ENCODE assay signal across 27 cellular contexts in the genomic region with DNA sequence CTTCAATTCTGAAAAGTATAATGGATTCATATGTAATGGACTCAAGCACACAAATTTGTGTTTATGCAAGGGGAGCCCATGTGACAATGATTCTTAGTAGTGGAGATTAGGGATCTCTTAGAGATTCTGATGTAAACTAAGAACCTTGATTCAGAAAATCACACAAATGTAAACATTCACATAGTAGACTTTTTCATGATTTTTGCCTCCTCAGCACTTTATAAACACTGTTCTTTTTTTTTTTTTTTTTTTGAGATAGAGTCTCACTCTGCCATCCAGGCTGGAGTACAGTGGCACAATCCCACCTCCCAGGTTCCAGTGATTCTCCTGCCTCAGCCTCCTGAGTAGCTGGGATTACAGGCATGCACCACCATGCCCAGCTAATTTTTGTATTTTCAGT.
DNase-seq lines count a peak whose midpoint lies in the region; ATAC-seq, FAIRE-seq and TF ChIP-seq lines count a peak whose summit lies in the region.
"Had no signal": no experiment of that assay in that cellular context is flagged by ENCODE, and none has a peak within 500 bp of the region (broad histone marks: within the 10 kb centered on the region; RNA-seq: fewer than 3 reads in every experiment).

No MANE protein-coding gene starts in this region.

- H2AFZ ChIP-seq in HepG2 (ENCODE audit: low read length) (no peak overlapping the region), IMR-90 (replicated peaks; ENCODE audit: low read length, poor library complexity) (no peak overlapping the region), H1 (ENCODE audit: low read length) (no peak overlapping the region), smooth muscle cell (ENCODE audit: low read depth) (no peak overlapping the region)

- no peak overlapping the region for H3K56ac ChIP-seq in IMR-90 (ENCODE audit: extremely low read depth, insufficient read depth, low read length)
- no peak overlapping the region for H3K56ac ChIP-seq in H1 (replicated peaks; ENCODE audit: insufficient read length, low read depth, low read length)

- no peaks in the 10 kb centered on the region for H3K4me1 ChIP-seq in HepG2 (ENCODE audit: insufficient read depth, low read length)
- no peaks in the 10 kb centered on the region for H3K4me1 ChIP-seq in right lobe of liver
- no peaks in the 10 kb centered on the region; the same call in 1 of the 2 replicates for H3K4me1 ChIP-seq in IMR-90 (ENCODE audit: control insufficient read depth, insufficient read depth, low read length)
- H3K4me1 ChIP-seq in H1 (replicated peaks in 1 of 4; ENCODE audit: control insufficient read depth in 3 of 4, insufficient read depth in 4 of 4, low read length in 3 of 4): peaks cover 0 to 6% (median 0%) of the 10 kb centered on the region in 4 experiments; a peak in 2 of 7 replicates
- H3K4me1 ChIP-seq in smooth muscle cell (ENCODE audit: low read depth): no peaks in the 10 kb centered on the region
- H3K4me1 ChIP-seq: BLaER1 treated with 17β-estradiol and CSF1 and Interleukin-3, amounts not matched to agents 10 nM and 100 nM; Caco-2 had no signal

- no peak overlapping the region for H3K9ac ChIP-seq in HepG2 (ENCODE audit: insufficient read depth, low read depth, low read length)
- no peak overlapping the region for H3K9ac ChIP-seq in IMR-90 (ENCODE audit: low read depth, low read length)
- H3K9ac ChIP-seq in H1 (replicated peaks in 1 of 4; ENCODE audit: extremely low read depth in 1 of 4, low read depth in 3 of 4, low read length in 3 of 4): no peak overlapping the region
- H3K9ac ChIP-seq in smooth muscle cell (ENCODE audit: low read depth): no peak overlapping the region
- H3K9ac ChIP-seq: BLaER1 treated with 17β-estradiol and CSF1 and Interleukin-3, amounts not matched to agents 10 nM and 100 nM had no signal

- TF ChIP-seq POLR2A in HepG2 (IDR thresholded peaks at IDR 0.05; ENCODE audit: insufficient read depth in 1 of 2, low read depth in 2 of 2, low read length in 2 of 2) (no peak), right lobe of liver (IDR thresholded peaks at IDR 0.05) (no peak), IMR-90 (IDR thresholded peaks at IDR 0.05; ENCODE audit: low read depth, low read length) (no peak), H1 (IDR thresholded peaks at IDR 0.05; ENCODE audit: control extremely low read depth in 1 of 2, low read depth in 2 of 2, low read length in 2 of 2) (no peak)

- H3K14ac ChIP-seq in IMR-90 (replicated peaks; ENCODE audit: low read depth, low read length): no peak overlapping the region
- no peak overlapping the region for H3K14ac ChIP-seq in H1 (ENCODE audit: insufficient read length)

- H3K4me2 ChIP-seq in HepG2 (ENCODE audit: low read depth, low read length) (no peak overlapping the region), IMR-90 (ENCODE audit: low read depth, low read length) (no peak overlapping the region), H1 (ENCODE audit: insufficient read depth in 1 of 2, low read depth in 2 of 2, low read length in 2 of 2) (no peak overlapping the region), smooth muscle cell (no peak overlapping the region)
- H3K4me2 ChIP-seq: BLaER1 treated with 17β-estradiol and CSF1 and Interleukin-3, amounts not matched to agents 10 nM and 100 nM had no signal

- no peak overlapping the region for H3K4ac ChIP-seq in IMR-90 (ENCODE audit: low read depth, low read length)
- H3K4ac ChIP-seq in H1 (replicated peaks; ENCODE audit: insufficient read length, low read depth, low read length): no peak overlapping the region

- H4K5ac ChIP-seq in IMR-90 (ENCODE audit: low read depth, low read length) (no peak overlapping the region), H1 (ENCODE audit: insufficient read length, low read depth, low read length) (no peak overlapping the region)

- H3K9me3 ChIP-seq in HepG2 (ENCODE audit: low read length) (peaks cover 36% of the 10 kb centered on the region), right lobe of liver (no peaks in the 10 kb centered on the region), IMR-90 (ENCODE audit: control insufficient read depth, insufficient read depth, low read length) (peaks cover 11% of the 10 kb centered on the region), H1 (ENCODE audit: insufficient read depth in 2 of 2, low read depth in 1 of 2, low read length in 1 of 2) (peaks cover 11 to 12% of the 10 kb centered on the region in 2 experiments; a peak in 3 of 4 replicates), smooth muscle cell (replicated peaks; ENCODE audit: low read depth) (no peaks in the 10 kb centered on the region)

- H2BK12ac ChIP-seq in H1 (ENCODE audit: low read depth, low read length): no peak overlapping the region

- 0 out of 2 replicates have a peak, but pooled peaks cover 3% of the 10 kb centered on the region for H3K9me1 ChIP-seq in IMR-90 (ENCODE audit: insufficient read depth, low read length)

- no peaks in the 10 kb centered on the region for H3F3A ChIP-seq in smooth muscle cell (ENCODE audit: low read depth)

- CTCF ChIA-PET in HepG2 (lab: Yijun Ruan, JAX; ENCODE audit: low intra/inter-chr PET ratio, low total read pairs): no interaction called here
- CTCF ChIA-PET in IMR-90 (lab: Yijun Ruan, JAX): no interaction called here
- CTCF ChIA-PET in H1 (lab: Charles Lee; ENCODE audit: partially characterized antibody): interaction anchor here (1.1 kb wide), 1 partner anchor 9 kb away, joined by 3 read pairs; no protein-coding TSS in a partner anchor
- CTCF ChIA-PET in activated naive CD4-positive, alpha-beta T cell treated with anti-CD3 and anti-CD28 coated beads for 36 hours (lab: Charles Lee): no interaction called here

- H3K4me3 Mint-ChIP-seq in activated naive CD4-positive, alpha-beta T cell treated with anti-CD3 and anti-CD28 coated beads for 36 hours: no peak overlapping the region
- H3K4me3 Mint-ChIP-seq: B cell; CD4-positive, alpha-beta T cell; CD8-positive, alpha-beta T cell had no signal

- BruUV-seq in HepG2 (replicated peaks; lab: Mats Ljungman, UMichigan) (no TSS peak), IMR-90 (replicated peaks; lab: Mats Ljungman, UMichigan) (no TSS peak)

- H2BK5ac ChIP-seq in IMR-90 (ENCODE audit: low read depth, low read length, poor library complexity, severe bottlenecking) (no peak overlapping the region), H1 (ENCODE audit: low read depth, low read length) (no peak overlapping the region)

- H2BK20ac ChIP-seq in IMR-90 (ENCODE audit: low read depth, low read length): no peak overlapping the region
- H2BK20ac ChIP-seq in H1 (ENCODE audit: low read length): no peak overlapping the region

- H3K27ac ChIP-seq in HepG2 (ENCODE audit: extremely low read length, insufficient read depth, low read length): no peak overlapping the region
- H3K27ac ChIP-seq in right lobe of liver: no peak overlapping the region
- H3K27ac ChIP-seq in IMR-90 (ENCODE audit: insufficient read depth, low read length): no peak overlapping the region
- no peak overlapping the region for H3K27ac ChIP-seq in H1 (ENCODE audit: low read depth, low read length)
- no peak overlapping the region for H3K27ac ChIP-seq in smooth muscle cell (ENCODE audit: low read depth)
- H3K27ac ChIP-seq: BLaER1 treated with 17β-estradiol and CSF1 and Interleukin-3, amounts not matched to agents 10 nM and 100 nM; C4-2B had no signal

- dilution Hi-C loops in IMR-90 (cut with HindIII; ENCODE audit: low sequenced_read_pairs, unreplicated experiment): no loop called here

- no peak for FAIRE-seq in HepG2 (lab: Jason Lieb, UNC)
- no peak for FAIRE-seq in H1 (lab: Jason Lieb, UNC)
- FAIRE-seq: A204.1, GM12878, GM12892, GM18507 had no signal

- intact Hi-C loops in HepG2 (cut with micrococcal nuclease; ENCODE audit: unreplicated experiment) (no loop called here), right lobe of liver (cut with DNase I) (no loop called here), IMR-90 (cut with micrococcal nuclease) (no loop called here)
- intact Hi-C loops in activated naive CD4-positive, alpha-beta T cell treated with anti-CD3 and anti-CD28 coated beads for 36 hours (cut with micrococcal nuclease): no loop called here

- no peak overlapping the region for H3K4me3 ChIP-seq in HepG2 (replicated peaks in 1 of 3; ENCODE audit: insufficient read depth in 1 of 3, low read depth in 2 of 3, low read length in 3 of 3)
- no peak overlapping the region for H3K4me3 ChIP-seq in right lobe of liver
- H3K4me3 ChIP-seq in IMR-90 (ENCODE audit: insufficient read depth, low read depth, low read length): no peak overlapping the region
- no peak overlapping the region for H3K4me3 ChIP-seq in H1 (ENCODE audit: extremely low read depth in 1 of 4, insufficient read depth in 2 of 4, low read depth in 3 of 4, low read length in 4 of 4)
- no peak overlapping the region for H3K4me3 ChIP-seq in smooth muscle cell
- H3K4me3 ChIP-seq: BLaER1 treated with 17β-estradiol and CSF1 and Interleukin-3, amounts not matched to agents 10 nM and 100 nM; GM12878 had no signal

- H3K27me3 Mint-ChIP-seq in activated naive CD4-positive, alpha-beta T cell treated with anti-CD3 and anti-CD28 coated beads for 36 hours (ENCODE audit: low read depth): no peaks in the 10 kb centered on the region
- H3K27me3 Mint-ChIP-seq: B cell; CD4-positive, alpha-beta T cell had no signal

- H3K79me1 ChIP-seq in IMR-90 (ENCODE audit: low read depth in 1 of 2, low read length in 2 of 2) (no peaks in the 10 kb centered on the region), H1 (ENCODE audit: low read depth, low read length) (no peaks in the 10 kb centered on the region)

- H3K18ac ChIP-seq in IMR-90 (ENCODE audit: low read depth, low read length) (no peak overlapping the region), H1 (ENCODE audit: extremely low read depth, low read length) (no peak overlapping the region)

- H2BK15ac ChIP-seq in IMR-90 (ENCODE audit: low read depth, low read length) (no peak overlapping the region), H1 (ENCODE audit: low read length) (no peak overlapping the region)

- H4K91ac ChIP-seq in IMR-90 (ENCODE audit: insufficient read depth, low read depth, low read length) (no peak overlapping the region), H1 (replicated peaks; ENCODE audit: insufficient read length, low read length) (no peak overlapping the region)

- H2BK120ac ChIP-seq in IMR-90 (ENCODE audit: low read depth, low read length) (no peak overlapping the region), H1 (replicated peaks; ENCODE audit: low read depth, low read length) (no peak overlapping the region)

- H2AK9ac ChIP-seq in IMR-90 (replicated peaks; ENCODE audit: low read depth, low read length, poor library complexity): no peak overlapping the region

- H3K27me3 ChIP-seq in HepG2 (ENCODE audit: control insufficient read depth in 1 of 2, insufficient read depth in 2 of 2, low read length in 2 of 2): no peaks in the 10 kb centered on the region
- no peaks in the 10 kb centered on the region for H3K27me3 ChIP-seq in right lobe of liver
- no peaks in the 10 kb centered on the region for H3K27me3 ChIP-seq in IMR-90 (ENCODE audit: control insufficient read depth, insufficient read depth, low read length)
- no peaks in the 10 kb centered on the region; a peak in 1 of 7 replicates for H3K27me3 ChIP-seq in H1 (replicated peaks in 1 of 4; ENCODE audit: control insufficient read depth in 3 of 4, extremely low read depth in 1 of 4, insufficient read depth in 3 of 4, low read length in 3 of 4)
- H3K27me3 ChIP-seq in smooth muscle cell (ENCODE audit: low read depth): no peaks in the 10 kb centered on the region
- H3K27me3 ChIP-seq: BLaER1 treated with 17β-estradiol and CSF1 and Interleukin-3, amounts not matched to agents 10 nM and 100 nM had no signal

- no peaks in the 10 kb centered on the region for H4K20me1 ChIP-seq in HepG2 (ENCODE audit: insufficient read depth, low read length)
- H4K20me1 ChIP-seq in IMR-90 (ENCODE audit: insufficient read depth, low read length): no peaks in the 10 kb centered on the region
- no peaks in the 10 kb centered on the region for H4K20me1 ChIP-seq in H1 (replicated peaks in 1 of 2; ENCODE audit: control insufficient read depth in 1 of 2, insufficient read depth in 2 of 2, low read length in 2 of 2)
- H4K20me1 ChIP-seq in smooth muscle cell (ENCODE audit: low read depth): no peaks in the 10 kb centered on the region
- H4K20me1 ChIP-seq: BLaER1 treated with 17β-estradiol and CSF1 and Interleukin-3, amounts not matched to agents 10 nM and 100 nM had no signal

- H3K4me1 Mint-ChIP-seq in activated naive CD4-positive, alpha-beta T cell treated with anti-CD3 and anti-CD28 coated beads for 36 hours (ENCODE audit: low read depth): no peaks in the 10 kb centered on the region
- H3K4me1 Mint-ChIP-seq: B cell had no signal

- ATAC-seq in HepG2 (no peak), right lobe of liver (no peak), IMR-90 (ENCODE audit: low read depth) (no peak), GM19455 (IDR thresholded peaks at IDR 0.05; ENCODE audit: unreplicated experiment) (no peak)
- ATAC-seq: CD8-positive, alpha-beta T cell; GM12878 had no signal

- no peaks in the 10 kb centered on the region for H3K36me3 Mint-ChIP-seq in activated naive CD4-positive, alpha-beta T cell treated with anti-CD3 and anti-CD28 coated beads for 36 hours (ENCODE audit: low read depth)
- H3K36me3 Mint-ChIP-seq: CD8-positive, alpha-beta T cell had no signal

- H3K9me3 Mint-ChIP-seq in activated naive CD4-positive, alpha-beta T cell treated with anti-CD3 and anti-CD28 coated beads for 36 hours: peaks cover 26% of the 10 kb centered on the region

- no peak for DNase-seq in HepG2 (ENCODE audit: low spot score)
- DNase-seq in right lobe of liver: no peak
- no peak for DNase-seq in IMR-90
- DNase-seq in H1 (ENCODE audit: low read depth in 1 of 2, low spot score in 2 of 2): no peak
- DNase-seq in activated naive CD4-positive, alpha-beta T cell treated with anti-CD3 and anti-CD28 coated beads for 36 hours: no peak
- DNase-seq in smooth muscle cell (lab: John Stamatoyannopoulos, UW; ENCODE audit: unreplicated experiment): no peak
- DNase-seq: 8988T; AML-193; Caco-2; Calu3; CD4-positive, alpha-beta T cell; CD8-positive, alpha-beta T cell; DMS 273 treated with DMSO at 0.1 percent for 48 hours; DMS153; DMS53; DMS79; DND-41; EL; GDM1 had no signal

- POLR2A ChIA-PET in HepG2 (lab: Yijun Ruan, JAX): no interaction called here
- POLR2A ChIA-PET in IMR-90 (lab: Charles Lee; ENCODE audit: unreplicated experiment): no interaction called here
- POLR2A ChIA-PET in H1 (lab: Charles Lee; ENCODE audit: partially characterized antibody): no interaction called here

- in situ Hi-C loops in HepG2 (cut with HindIII; ENCODE audit: extremely low pct_ligation_motif_present, low pct_unique_long_range_greater_than_20kb): no loop called here
- in situ Hi-C loops in IMR-90 (cut with MboI; ENCODE audit: low sequenced_read_pairs): no loop called here

- no peaks in the 10 kb centered on the region for H3K36me3 ChIP-seq in HepG2 (replicated peaks in 1 of 2; ENCODE audit: control insufficient read depth in 1 of 2, insufficient read depth in 2 of 2, low read length in 2 of 2)
- no peaks in the 10 kb centered on the region for H3K36me3 ChIP-seq in right lobe of liver
- H3K36me3 ChIP-seq in IMR-90 (ENCODE audit: control insufficient read depth, insufficient read depth, low read length): no peaks in the 10 kb centered on the region
- no peaks in the 10 kb centered on the region for H3K36me3 ChIP-seq in H1 (ENCODE audit: control insufficient read depth in 2 of 4, insufficient read depth in 4 of 4, low read length in 3 of 4)
- H3K36me3 ChIP-seq in smooth muscle cell (ENCODE audit: low read depth): no peaks in the 10 kb centered on the region
- H3K36me3 ChIP-seq: BLaER1 treated with 17β-estradiol and CSF1 and Interleukin-3, amounts not matched to agents 10 nM and 100 nM had no signal

- H3K23ac ChIP-seq in IMR-90 (ENCODE audit: low read depth, low read length) (no peak overlapping the region), H1 (ENCODE audit: insufficient read length) (no peak overlapping the region)

- H3K79me2 ChIP-seq in HepG2 (ENCODE audit: insufficient read depth, low read length): no peaks in the 10 kb centered on the region
- H3K79me2 ChIP-seq in H1 (ENCODE audit: control insufficient read depth in 1 of 2, insufficient read depth in 2 of 2, low read length in 2 of 2): no peaks in the 10 kb centered on the region
- no peaks in the 10 kb centered on the region for H3K79me2 ChIP-seq in smooth muscle cell (ENCODE audit: low read depth)

- no peak overlapping the region for H2AK5ac ChIP-seq in IMR-90 (ENCODE audit: low read depth, low read length)
- no peak overlapping the region for H2AK5ac ChIP-seq in H1 (ENCODE audit: low read depth, low read length)

- TF ChIP-seq RAD21 in HepG2 (CRISPR knock-in tag; IDR thresholded peaks at IDR 0.05): no peak
- no peak for TF ChIP-seq RAD21 in IMR-90 (IDR thresholded peaks at IDR 0.05; ENCODE audit: low read length)
- TF ChIP-seq RAD21 in H1 (IDR thresholded peaks at IDR 0.05 in 1 of 2, conservative IDR thresholded peaks at IDR 0.05 in 1 of 2; ENCODE audit: low read depth in 2 of 2, low read length in 2 of 2): no peak

- H4K8ac ChIP-seq in IMR-90 (ENCODE audit: low read depth in 2 of 2, low read length in 2 of 2): no peak overlapping the region
- H4K8ac ChIP-seq in H1 (ENCODE audit: extremely low read depth, insufficient read depth, low read length): no peak overlapping the region

- no peak for TF ChIP-seq CTCF in HepG2 (CRISPR knock-in tag; IDR thresholded peaks at IDR 0.05)
- TF ChIP-seq CTCF in right lobe of liver (IDR thresholded peaks at IDR 0.05): no peak
- TF ChIP-seq CTCF in IMR-90 (conservative IDR thresholded peaks at IDR 0.05; ENCODE audit: low read depth, low read length): no peak
- TF ChIP-seq CTCF in H1 (IDR thresholded peaks at IDR 0.05; ENCODE audit: control extremely low read depth in 1 of 3, insufficient read depth in 1 of 3, low read depth in 1 of 3, low read length in 3 of 3): no peak
- no peak for TF ChIP-seq CTCF in smooth muscle cell (IDR thresholded peaks at IDR 0.05; ENCODE audit: borderline replicate concordance, insufficient read depth, poor library complexity, severe bottlenecking)

- no peaks in the 10 kb centered on the region for H3K23me2 ChIP-seq in H1 (ENCODE audit: low read depth, low read length)

- TF ChIP-seq EP300 in HepG2 (IDR thresholded peaks at IDR 0.05; ENCODE audit: low read depth in 2 of 2, low read length in 2 of 2): no peak
- TF ChIP-seq EP300 in HepG2 (CRISPR knock-in tag; IDR thresholded peaks at IDR 0.05; ENCODE audit: borderline replicate concordance): no peak
- TF ChIP-seq EP300 in H1 (IDR thresholded peaks at IDR 0.05; ENCODE audit: borderline replicate concordance in 1 of 2, low read depth in 2 of 2, low read length in 2 of 2): no peak

- no peak overlapping the region for H3K27ac Mint-ChIP-seq in activated naive CD4-positive, alpha-beta T cell treated with anti-CD3 and anti-CD28 coated beads for 36 hours
- H3K27ac Mint-ChIP-seq: B cell; CD4-positive, alpha-beta T cell; CD8-positive, alpha-beta T cell had no signal
